Comparison of ENCODE assay signal across 10 cellular contexts in genomic region chr20:50245561-50246366, GRCh38. TPM values are rescaled to one million over a fixed set of nuclear protein-coding genes. Genes with fewer than 3 reads are reported as not detected.
DNase-seq lines count a peak whose midpoint lies in the region; ATAC-seq and TF ChIP-seq lines count a peak whose summit lies in the region.
"Had no signal": no experiment of that assay in that cellular context is flagged by ENCODE, and none has a peak within 500 bp of the region (broad histone marks: within the 10 kb centered on the region; RNA-seq: fewer than 3 reads in every experiment).

No MANE protein-coding gene starts in this region.

- H4K5ac ChIP-seq in IMR-90 (ENCODE audit: low read depth, low read length), result peak overlapping the region; percentile 18; the same call in 1 of the 2 replicates

- in situ Hi-C loops in IMR-90 (cut with MboI; ENCODE audit: low sequenced_read_pairs), result no loop called here

- H3K79me1 ChIP-seq in IMR-90 (ENCODE audit: low read depth in 1 of 2, low read length in 2 of 2) (peaks cover 0 to 3% of the 10 kb centered on the region in 2 experiments; a peak in 1 of 4 replicates), mesenchymal stem cell (replicated peaks; ENCODE audit: low read length, poor library complexity, severe bottlenecking) (no peaks in the 10 kb centered on the region)

- H4K8ac ChIP-seq in IMR-90 (ENCODE audit: low read depth in 2 of 2, low read length in 2 of 2) (peak overlapping the region in 1 of 2 experiments; percentile 47; a peak in 1 of 4 replicates), mesenchymal stem cell (ENCODE audit: low read length) (peak overlapping the region; percentile 73)

- H3K9me1 ChIP-seq in IMR-90 (ENCODE audit: insufficient read depth, low read length), result peaks cover 9% of the 10 kb centered on the region

- H3K4me2 ChIP-seq in IMR-90 (ENCODE audit: low read depth, low read length), result no peak overlapping the region
- H3K4me2 ChIP-seq in mesenchymal stem cell (ENCODE audit: low read length, poor library complexity, severe bottlenecking), result no peak overlapping the region

- H3K9ac ChIP-seq in IMR-90 (ENCODE audit: low read depth, low read length) (no peak overlapping the region), mesenchymal stem cell (ENCODE audit: low read length) (peak overlapping the region; percentile 5)

- H2BK15ac ChIP-seq in IMR-90 (ENCODE audit: low read depth, low read length), result peak overlapping the region; percentile 67; the same call in 2 of the 3 replicates
- H2BK15ac ChIP-seq in mesenchymal stem cell (ENCODE audit: low read depth, poor library complexity, severe bottlenecking), result peak overlapping the region; percentile 29

- H3K27me3 Mint-ChIP-seq in CD14-positive monocyte (ENCODE audit: low read depth in 3 of 3), result peaks cover 3 to 9% (median 5%) of the 10 kb centered on the region in 3 donors
- H3K27me3 Mint-ChIP-seq in activated T-helper 17 cell treated with anti-CD3 and anti-CD28 coated beads, Interleukin-2, amount 50 U/mL, for 72 hours, result peaks cover 5% of the 10 kb centered on the region

- no TSS peak for BruUV-seq in IMR-90 (replicated peaks; lab: Mats Ljungman, UMichigan)

- dilution Hi-C loops in IMR-90 (cut with HindIII; ENCODE audit: low sequenced_read_pairs, unreplicated experiment), result no loop called here

- H3K4me3 Mint-ChIP-seq in CD14-positive monocyte, result no peak overlapping the region
- H3K4me3 Mint-ChIP-seq in activated T-helper 17 cell treated with anti-CD3 and anti-CD28 coated beads, Interleukin-2, amount 50 U/mL, for 72 hours, result no peak overlapping the region

- H2AK5ac ChIP-seq in IMR-90 (ENCODE audit: low read depth, low read length) (peak overlapping the region; percentile 74; the same call in 1 of the 2 replicates), mesenchymal stem cell (ENCODE audit: low read length, severe bottlenecking) (no peak overlapping the region)

- H3K36me3 ChIP-seq in IMR-90 (ENCODE audit: control insufficient read depth, insufficient read depth, low read length), result no peaks in the 10 kb centered on the region
- H3K36me3 ChIP-seq in body of pancreas (replicated peaks in 1 of 2; ENCODE audit: insufficient read depth in 1 of 2, low read depth in 2 of 2), result no peaks in the 10 kb centered on the region
- no peaks in the 10 kb centered on the region for H3K36me3 ChIP-seq in mesenchymal stem cell (ENCODE audit: control insufficient read depth in 1 of 2, insufficient read depth in 2 of 2, low read depth in 1 of 2, low read length in 2 of 2)

- H3K56ac ChIP-seq in IMR-90 (ENCODE audit: extremely low read depth, insufficient read depth, low read length), result no peak overlapping the region

- H3K4me3 ChIP-seq in IMR-90 (ENCODE audit: insufficient read depth, low read depth, low read length) (no peak overlapping the region), body of pancreas (no peak overlapping the region), mesenchymal stem cell (ENCODE audit: insufficient read depth in 1 of 2, low read depth in 1 of 2, low read length in 2 of 2) (no peak overlapping the region)

- no peak overlapping the region; the same call in 1 of the 2 replicates for H3K14ac ChIP-seq in IMR-90 (replicated peaks; ENCODE audit: low read depth, low read length)
- peak overlapping the region in 1 of 2 experiments; percentile 93 for H3K14ac ChIP-seq in mesenchymal stem cell (ENCODE audit: low read length in 2 of 2)

- TF ChIP-seq RAD21 in IMR-90 (IDR thresholded peaks at IDR 0.05; ENCODE audit: low read length), result no peak

- no peaks in the 10 kb centered on the region for H3K36me3 Mint-ChIP-seq in CD14-positive monocyte
- no peaks in the 10 kb centered on the region for H3K36me3 Mint-ChIP-seq in activated T-helper 17 cell treated with anti-CD3 and anti-CD28 coated beads, Interleukin-2, amount 50 U/mL, for 72 hours (ENCODE audit: low read depth)

- H4K91ac ChIP-seq in IMR-90 (ENCODE audit: insufficient read depth, low read depth, low read length), result peak overlapping the region; percentile 16
- H4K91ac ChIP-seq in mesenchymal stem cell (ENCODE audit: low read length), result peak overlapping the region; percentile 60

- H2BK5ac ChIP-seq in IMR-90 (ENCODE audit: low read depth, low read length, poor library complexity, severe bottlenecking) (peak overlapping the region; percentile 51), mesenchymal stem cell (ENCODE audit: low read depth, low read length, poor library complexity, severe bottlenecking) (no peak overlapping the region)

- 100% methylated on average over 1 of the region's 12 CpGs; no CpG with 5 or more reads in 1 of the 2 experiments for WGBS in IMR-90 (ENCODE audit: extremely low coverage in 2 of 2, insufficient read length in 1 of 2), 2 experiments
- WGBS in body of pancreas, 2 donors, result 71 to 74% methylated on average over 12 of the region's 12 CpGs
- 69% methylated on average over 12 of the region's 12 CpGs for WGBS in mesenchymal stem cell

- POLR2A ChIA-PET in IMR-90 (lab: Charles Lee; ENCODE audit: unreplicated experiment), result no interaction called here

- peaks cover 25% of the 10 kb centered on the region for H3K4me1 Mint-ChIP-seq in CD14-positive monocyte
- no peaks in the 10 kb centered on the region for H3K4me1 Mint-ChIP-seq in activated T-helper 17 cell treated with anti-CD3 and anti-CD28 coated beads, Interleukin-2, amount 50 U/mL, for 72 hours

- H3K23ac ChIP-seq in IMR-90 (ENCODE audit: low read depth, low read length) (no peak overlapping the region), mesenchymal stem cell (ENCODE audit: low read length in 2 of 2) (no peak overlapping the region)

- H2BK20ac ChIP-seq in IMR-90 (ENCODE audit: low read depth, low read length), result peak overlapping the region; percentile 73; the same call in 1 of the 2 replicates

- H3K18ac ChIP-seq in IMR-90 (ENCODE audit: low read depth, low read length) (peak overlapping the region; percentile 33; the same call in 1 of the 2 replicates), mesenchymal stem cell (ENCODE audit: low read depth in 1 of 2, low read length in 2 of 2) (peak overlapping the region; percentile 3 to 71)

- CTCF ChIA-PET in IMR-90 (lab: Yijun Ruan, JAX), result interaction anchor here (0.7 to 1.4 kb wide), 2 partner anchors 21 to 63 kb away, joined by 4 read pairs; no protein-coding TSS in a partner anchor

- H2AK9ac ChIP-seq in IMR-90 (replicated peaks; ENCODE audit: low read depth, low read length, poor library complexity), result peak overlapping the region; percentile 47

- TF ChIP-seq POLR2A in IMR-90 (IDR thresholded peaks at IDR 0.05; ENCODE audit: low read depth, low read length) (no peak), body of pancreas (IDR thresholded peaks at IDR 0.05) (no peak)

- intact Hi-C loops in IMR-90 (cut with micrococcal nuclease), result no loop called here
- intact Hi-C loops in body of pancreas (cut with DNase I), result no loop called here
- intact Hi-C loops in CD14-positive monocyte (cut with micrococcal nuclease), result loop anchor here in 1 of 2 donors (5.0 kb wide), 1 partner anchor 43 kb away; no protein-coding TSS in a partner anchor

- H3K4ac ChIP-seq in IMR-90 (ENCODE audit: low read depth, low read length) (peak overlapping the region; percentile 87), mesenchymal stem cell (ENCODE audit: low read depth in 1 of 2, low read length in 2 of 2) (peak overlapping the region in 1 of 2 experiments; percentile 34)

- H3K9me3 Mint-ChIP-seq in CD14-positive monocyte, result no peaks in the 10 kb centered on the region
- no peaks in the 10 kb centered on the region for H3K9me3 Mint-ChIP-seq in activated T-helper 17 cell treated with anti-CD3 and anti-CD28 coated beads, Interleukin-2, amount 50 U/mL, for 72 hours

- H2BK12ac ChIP-seq in mesenchymal stem cell (ENCODE audit: low read length in 2 of 2), result peak overlapping the region in 1 of 2 experiments; percentile 99

- no peaks in the 10 kb centered on the region for H3K9me3 ChIP-seq in IMR-90 (ENCODE audit: control insufficient read depth, insufficient read depth, low read length)
- no peaks in the 10 kb centered on the region for H3K9me3 ChIP-seq in body of pancreas
- H3K9me3 ChIP-seq in mesenchymal stem cell (ENCODE audit: control insufficient read depth, low read length), result no peaks in the 10 kb centered on the region

- no peak for TF ChIP-seq CTCF in IMR-90 (conservative IDR thresholded peaks at IDR 0.05; ENCODE audit: low read depth, low read length)
- no peak for TF ChIP-seq CTCF in body of pancreas (IDR thresholded peaks at IDR 0.05)
- TF ChIP-seq CTCF in CD14-positive monocyte (IDR thresholded peaks at IDR 0.05), result no peak

- H2AFZ ChIP-seq in IMR-90 (replicated peaks; ENCODE audit: low read length, poor library complexity) (peak overlapping the region; percentile 50), mesenchymal stem cell (ENCODE audit: low read depth, low read length) (no peak overlapping the region)

- DNase-seq in AG20443 (ENCODE audit: low spot score) (peak; percentile 55), IMR-90 (peak; percentile 85), body of pancreas (no peak), mesenchymal stem cell (peak; percentile 84), CD14-positive monocyte (ENCODE audit: low spot score) (no peak), HuH-7.5 (ENCODE audit: low spot score) (no peak), KG1 (lab: John Stamatoyannopoulos, UW) (no peak)
- DNase-seq: DMS153, left cardiac atrium had no signal

- peak; percentile 80 for ATAC-seq in IMR-90 (ENCODE audit: low read depth)
- ATAC-seq in body of pancreas, result no peak
- no peak for ATAC-seq in activated T-helper 17 cell treated with anti-CD3 and anti-CD28 coated beads, Interleukin-2, amount 50 U/mL, for 72 hours (replicated peaks)

- peak overlapping the region; percentile 12; the same call in 1 of the 2 replicates for H3K27ac ChIP-seq in IMR-90 (ENCODE audit: insufficient read depth, low read length)
- peak overlapping the region; percentile 60 to 85 (median 80) for H3K27ac ChIP-seq in body of pancreas
- H3K27ac ChIP-seq in mesenchymal stem cell (ENCODE audit: low read length, poor library complexity, severe bottlenecking), result no peak overlapping the region

- H3K4me1 ChIP-seq in IMR-90 (ENCODE audit: control insufficient read depth, insufficient read depth, low read length) (peaks cover 7% of the 10 kb centered on the region), body of pancreas (peaks cover 57% of the 10 kb centered on the region), mesenchymal stem cell (ENCODE audit: control insufficient read depth, insufficient read depth, low read depth, low read length) (peaks cover 8% of the 10 kb centered on the region)

- H2BK120ac ChIP-seq in IMR-90 (ENCODE audit: low read depth, low read length) (peak overlapping the region; percentile 87), mesenchymal stem cell (ENCODE audit: low read depth, low read length) (peak overlapping the region; percentile 12)

- no peaks in the 10 kb centered on the region for H4K20me1 ChIP-seq in IMR-90 (ENCODE audit: insufficient read depth, low read length)

- H3K27ac Mint-ChIP-seq in CD14-positive monocyte, result no peak overlapping the region
- H3K27ac Mint-ChIP-seq in activated T-helper 17 cell treated with anti-CD3 and anti-CD28 coated beads, Interleukin-2, amount 50 U/mL, for 72 hours, result no peak overlapping the region

- H3K27me3 ChIP-seq in IMR-90 (ENCODE audit: control insufficient read depth, insufficient read depth, low read length) (no peaks in the 10 kb centered on the region), body of pancreas (no peaks in the 10 kb centered on the region), mesenchymal stem cell (ENCODE audit: control insufficient read depth in 1 of 2, insufficient read depth in 1 of 2, low read length in 2 of 2) (no peaks in the 10 kb centered on the region)

RNA-seq across cellular contexts. Expression of gene CEBPB, which starts 55.1 kb away (rescaled TPM):
- total RNA-seq in IMR-90 (2012; rRNA removed) (3.4 and 6.9 TPM in 2 replicates), body of pancreas (100 to 1,000 TPM in 1 of 2 donors, 10 to 100 TPM in 1; 47.7 to 104 TPM)
- polyA plus RNA-seq in IMR-90 (2012; rRNA removed) (17.4 and 33.6 TPM in 2 replicates), CD14-positive monocyte (10 to 100 TPM; 52.4 to 80.8 TPM)
- 18.5 and 103 TPM in 2 replicates for polyA plus RNA-seq in IMR-90 (2012; cell fraction: cytosol; rRNA removed)
- 98.3 and 167 TPM in 2 replicates for polyA plus RNA-seq in IMR-90 (2012; cell fraction: nucleus; rRNA removed; ENCODE audit: low replicate concordance)
- polyA plus RNA-seq in mesenchymal stem cell (2013, experiment 1 of 2), result 130 TPM
- 131 TPM for polyA plus RNA-seq in mesenchymal stem cell (2013, experiment 2 of 2)
- total RNA-seq in activated T-helper 17 cell treated with anti-CD3 and anti-CD28 coated beads, Interleukin-2, amount 50 U/mL, for 72 hours, result 10 to 100 TPM; 11.6 to 19.0 TPM

Comparison
In these comparisons a context has a peak if more than half of its experiments do, and no peak if none do; other contexts are left out.
1. DNase-seq: peak in AG20443 (single experiment), IMR-90 (single experiment) and mesenchymal stem cell (single experiment); none in body of pancreas (0 of 4), CD14-positive monocyte (single experiment), HuH-7.5 (single experiment) and KG1 (single experiment).